24 cellular contexts compared by ENCODE assay signal in genomic region chr17:65683428-65683827, GRCh38.
"Had no signal": no experiment of that assay in that cellular context is flagged by ENCODE, and none has a peak within 500 bp of the region (broad histone marks: within the 10 kb centered on the region; RNA-seq: fewer than 3 reads in every experiment).

No MANE protein-coding gene starts in this region.

- H3K27ac Mint-ChIP-seq: dendritic cell treated with granulocyte-macrophage colony-stimulating factor and Interleukin-4, amounts not matched to agents 40 ng/mL and 50 ng/mL, for 4 days; effector memory CD8-positive, alpha-beta T cell; endodermal cell; mesothelial cell of epicardium; naive B cell had no signal

- DNase-seq: colonic mucosa; cortex of kidney; effector CD8-positive, alpha-beta T cell; effector memory CD8-positive, alpha-beta T cell; endodermal cell; erythroblast; esophagus squamous epithelium; foreskin melanocyte; gastrocnemius medialis; glutamatergic neuron; head of caudate nucleus; heart right ventricle; hippocampal formation; left cardiac atrium; left lung; left ventricle myocardium superior; lower lobe of right lung; mesenchymal stem cell; mucosa of descending colon; naive B cell had no signal

- ATAC-seq: effector memory CD8-positive, alpha-beta T cell; esophagus mucosa; gastrocnemius medialis; heart right ventricle; left cardiac atrium; left lung; left ventricle myocardium superior; lower lobe of right lung; mucosa of descending colon had no signal

- H3K4me3 ChIP-seq: colonic mucosa, esophagus squamous epithelium, gastrocnemius medialis, heart right ventricle, left lung, lower lobe of right lung, mucosa of descending colon had no signal

- H3K27ac ChIP-seq: colonic mucosa, epithelial cell of prostate, esophagus squamous epithelium, gastrocnemius medialis, heart right ventricle, left lung, lower lobe of right lung had no signal

- H3K4me1 ChIP-seq: colonic mucosa, gastrocnemius medialis had no signal

- H3K9me3 ChIP-seq: colonic mucosa, esophagus squamous epithelium, gastrocnemius medialis, heart right ventricle, left lung, lower lobe of right lung, mucosa of descending colon had no signal

- H3K27me3 Mint-ChIP-seq: dendritic cell treated with granulocyte-macrophage colony-stimulating factor and Interleukin-4, amounts not matched to agents 40 ng/mL and 50 ng/mL, for 4 days; effector memory CD8-positive, alpha-beta T cell; naive B cell had no signal

- H3K27me3 ChIP-seq: colonic mucosa, esophagus squamous epithelium, gastrocnemius medialis, heart right ventricle, left lung had no signal

- H3K4me3 Mint-ChIP-seq: dendritic cell treated with granulocyte-macrophage colony-stimulating factor and Interleukin-4, amounts not matched to agents 40 ng/mL and 50 ng/mL, for 4 days; effector memory CD8-positive, alpha-beta T cell; endodermal cell; mesothelial cell of epicardium; naive B cell had no signal

- H3K9me3 Mint-ChIP-seq: effector memory CD8-positive, alpha-beta T cell; mesothelial cell of epicardium had no signal

- H3K36me3 Mint-ChIP-seq: mesothelial cell of epicardium, naive B cell had no signal

- H3K4me1 Mint-ChIP-seq: endodermal cell, naive B cell had no signal

- H3K36me3 ChIP-seq: colonic mucosa, esophagus squamous epithelium, gastrocnemius medialis, left lung, lower lobe of right lung had no signal
